Comparison of ENCODE assay signal across 19 cellular contexts in the genomic region with DNA sequence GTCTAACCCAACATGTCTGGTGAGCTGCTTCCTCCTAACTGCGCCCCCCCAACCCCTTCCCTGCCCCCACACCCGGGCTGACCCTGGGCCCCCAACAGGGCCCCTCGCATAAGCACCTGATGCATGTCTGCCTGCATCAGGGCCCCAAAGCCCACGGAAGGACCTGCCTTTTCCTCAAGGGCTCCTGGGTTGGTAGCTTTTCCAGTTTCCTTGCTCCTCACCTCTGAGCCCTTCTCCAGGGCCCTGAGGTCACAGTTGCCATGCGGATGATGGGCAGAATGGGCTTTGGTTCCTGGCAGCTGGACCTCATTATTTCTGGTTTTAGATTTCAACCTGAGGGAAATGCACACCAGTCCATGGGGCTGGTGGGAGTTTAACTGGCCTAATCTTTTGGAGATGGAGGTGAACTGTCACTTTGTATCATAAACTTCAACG. TPM values are rescaled to one million over a fixed set of nuclear protein-coding genes. Genes with fewer than 3 reads are reported as not detected.
DNase-seq lines count a peak whose midpoint lies in the region; ATAC-seq, FAIRE-seq and TF ChIP-seq lines count a peak whose summit lies in the region.
"Had no signal": no experiment of that assay in that cellular context is flagged by ENCODE, and none has a peak within 500 bp of the region (broad histone marks: within the 10 kb centered on the region; RNA-seq: fewer than 3 reads in every experiment).

No MANE protein-coding gene starts in this region.

- H3K36me3 Mint-ChIP-seq in GM23338 (ENCODE audit: low read depth) = no peaks in the 10 kb centered on the region
- H3K36me3 Mint-ChIP-seq: CD4-positive, CD25-positive, alpha-beta regulatory T cell had no signal

- no peak overlapping the region for H3K4me3 ChIP-seq in heart left ventricle
- no peak overlapping the region for H3K4me3 ChIP-seq in GM23338
- no peak overlapping the region for H3K4me3 ChIP-seq in WERI-Rb-1 (ENCODE audit: low read depth, low read length)
- no peak overlapping the region for H3K4me3 ChIP-seq in neutrophil (ENCODE audit: low read depth in 1 of 2, low read length in 1 of 2)
- H3K4me3 ChIP-seq: Peyer's patch had no signal

- no peak for FAIRE-seq in GM12892 (lab: Jason Lieb, UNC)

- no peaks in the 10 kb centered on the region for H4K20me1 ChIP-seq in GM23338 (replicated peaks; ENCODE audit: insufficient read depth)

- peaks cover 3% of the 10 kb centered on the region; the same call in 1 of the 3 replicates for H3K9me3 Mint-ChIP-seq in GM23338
- H3K9me3 Mint-ChIP-seq: CD4-positive, CD25-positive, alpha-beta regulatory T cell; H9 had no signal

- H3K4me1 ChIP-seq in heart left ventricle (peaks cover 0 to 49% (median 12%) of the 10 kb centered on the region in 12 donors), GM23338 (ENCODE audit: insufficient read depth) (no peaks in the 10 kb centered on the region), neutrophil (ENCODE audit: control insufficient read depth in 1 of 2, insufficient read depth in 1 of 2, low read depth in 1 of 2, low read length in 1 of 2) (peaks cover 15 to 27% of the 10 kb centered on the region in 2 experiments)
- H3K4me1 ChIP-seq: Peyer's patch had no signal

- H2AFZ ChIP-seq in GM23338 = no peak overlapping the region

- peak overlapping the region in 3 of 12 donors; percentile 10 to 46 (median 30) for H3K27ac ChIP-seq in heart left ventricle
- no peak overlapping the region for H3K27ac ChIP-seq in GM23338 (ENCODE audit: low read depth)
- no peak overlapping the region; the same call in 1 of the 2 replicates for H3K27ac ChIP-seq in WERI-Rb-1
- peak overlapping the region; percentile 42 for H3K27ac ChIP-seq in neutrophil
- H3K27ac ChIP-seq: Peyer's patch had no signal

- no peaks in the 10 kb centered on the region for H3K36me3 ChIP-seq in heart left ventricle
- H3K36me3 ChIP-seq in GM23338 (ENCODE audit: insufficient read depth) = no peaks in the 10 kb centered on the region
- no peaks in the 10 kb centered on the region for H3K36me3 ChIP-seq in WERI-Rb-1
- no peaks in the 10 kb centered on the region for H3K36me3 ChIP-seq in neutrophil
- H3K36me3 ChIP-seq: Peyer's patch had no signal

- H3K27ac Mint-ChIP-seq in GM23338 = no peak overlapping the region
- H3K27ac Mint-ChIP-seq: CD4-positive, CD25-positive, alpha-beta regulatory T cell had no signal

- H3K4me3 Mint-ChIP-seq in GM23338 = no peak overlapping the region
- H3K4me3 Mint-ChIP-seq: CD4-positive, CD25-positive, alpha-beta regulatory T cell; H9 had no signal

- TF ChIP-seq POLR2A in heart left ventricle (IDR thresholded peaks at IDR 0.05) (no peak), GM12892 (IDR thresholded peaks at IDR 0.05; ENCODE audit: low read depth, low read length) (no peak)

- ATAC-seq in left cardiac atrium (no peak), heart left ventricle (no peak), GM23338 (peak; percentile 43), GM18907 (IDR thresholded peaks at IDR 0.05; ENCODE audit: unreplicated experiment) (no peak), HG03342 (IDR thresholded peaks at IDR 0.05; ENCODE audit: unreplicated experiment) (no peak)

- H3K9me3 ChIP-seq in heart left ventricle (no peaks in the 10 kb centered on the region), WERI-Rb-1 (ENCODE audit: severe bottlenecking) (no peaks in the 10 kb centered on the region), neutrophil (no peaks in the 10 kb centered on the region)
- H3K9me3 ChIP-seq: Peyer's patch had no signal

- H3K27me3 Mint-ChIP-seq in GM23338 (ENCODE audit: insufficient read depth, low read depth, poor library complexity) = peaks cover 16% of the 10 kb centered on the region

- H3K79me2 ChIP-seq in GM23338 (replicated peaks; ENCODE audit: insufficient read depth) = no peaks in the 10 kb centered on the region

- intact Hi-C loops in left cardiac atrium (cut with DNase I) (no loop called here), heart left ventricle (cut with DNase I) (no loop called here)

- peak; percentile 15 for DNase-seq in left cardiac atrium
- no peak for DNase-seq in heart left ventricle
- no peak for DNase-seq in GM23338 (ENCODE audit: low spot score)
- DNase-seq in WERI-Rb-1 = peak; percentile 34
- no peak for DNase-seq in GM12892 (ENCODE audit: insufficient read length)
- DNase-seq: ACHN; Calu3; CD4-positive, CD25-positive, alpha-beta regulatory T cell; H9; MV-4-11; NCI-H1417 treated with DMSO at 0.1 percent for 48 hours; NCI-H2029 treated with DMSO at 0.1 percent for 48 hours; NCI-H345; NCI-H526 treated with DMSO at 0.1 percent for 48 hours; Peyer's patch; SHP77 had no signal

- TF ChIP-seq CTCF in heart left ventricle (IDR thresholded peaks at IDR 0.05) = no peak
- no peak for TF ChIP-seq CTCF in GM23338 (conservative IDR thresholded peaks at IDR 0.05; ENCODE audit: low read depth in 2 of 2)
- no peak for TF ChIP-seq CTCF in WERI-Rb-1 (IDR thresholded peaks at IDR 0.05; ENCODE audit: low read depth, low read length)
- no peak for TF ChIP-seq CTCF in neutrophil (IDR thresholded peaks at IDR 0.05)

- H3K4me2 ChIP-seq in GM23338 = no peak overlapping the region

- peaks cover 22% of the 10 kb centered on the region for H3K4me1 Mint-ChIP-seq in GM23338

- no peaks in the 10 kb centered on the region for H3K9me2 ChIP-seq in GM23338 (ENCODE audit: insufficient read depth)

- 43 to 53% (median 48%) methylated on average over 6 of the region's 6 CpGs for WGBS in heart left ventricle, 4 donors

- no peaks in the 10 kb centered on the region for H3F3A ChIP-seq in GM23338 (replicated peaks; ENCODE audit: low read depth)

- H3K27me3 ChIP-seq in heart left ventricle (no peaks in the 10 kb centered on the region), GM23338 (ENCODE audit: insufficient read depth) (no peaks in the 10 kb centered on the region), WERI-Rb-1 (ENCODE audit: insufficient read depth, low read depth, severe bottlenecking) (no peaks in the 10 kb centered on the region), neutrophil (no peaks in the 10 kb centered on the region)
- H3K27me3 ChIP-seq: Peyer's patch had no signal

TF ChIP-seq in GM23338, 12 proteins besides CTCF, POLR2A, EP300 and RAD21 (continues in another document):
- TF ChIP-seq POLR2AphosphoS5 (IDR thresholded peaks at IDR 0.05; ENCODE audit: low read depth) (no peak), EZH2phosphoT487 (IDR thresholded peaks at IDR 0.05; ENCODE audit: unreplicated experiment) (no peak), STAT1 (IDR thresholded peaks at IDR 0.05; ENCODE audit: unreplicated experiment) (no peak), EZH2 (IDR thresholded peaks at IDR 0.05; ENCODE audit: low read depth, unreplicated experiment) (no peak), JUNB (IDR thresholded peaks at IDR 0.05; ENCODE audit: unreplicated experiment) (no peak), ZNF114 (CRISPR knock-in tag; IDR thresholded peaks at IDR 0.05) (no peak)

RNA-seq across cellular contexts. Expression of a gene that starts 18.5 kb away (rescaled TPM):
- total RNA-seq in left cardiac atrium (10 to 100 TPM; 35.1 to 41.2 TPM), heart left ventricle (10 to 100 TPM; 25.2 to 94.1 (median 72.2) TPM)
- polyA plus RNA-seq in heart left ventricle (10 to 100 TPM; 40.5 to 88.8 TPM), GM23338 (2016; fragmentation: Nextera tagmentation; extraction: Ambion mirVana) (10.4 and 12.0 TPM in 2 replicates)
- 4.2 and 17.0 TPM in 2 replicates for total RNA-seq in GM23338 (2014; rRNA removed; shearing (Covaris generic))
- polyA plus RNA-seq in GM12892 (2012; ENCODE audit: missing spikeins) = 74.7 TPM

Comparison
In these comparisons a context has a peak if more than half of its experiments do, and no peak if none do; other contexts are left out.
1. DNase-seq: peak in left cardiac atrium (single experiment) and WERI-Rb-1 (single experiment); none in heart left ventricle (0 of 5), GM23338 (single experiment) and GM12892 (single experiment).